In genomic region chr2:227462972-227463931, GRCh38 we compare ENCODE assay signal across 10 cellular contexts. TPM values are rescaled to one million over a fixed set of nuclear protein-coding genes. Genes with fewer than 3 reads are reported as not detected.
DNase-seq lines count a peak whose midpoint lies in the region; ATAC-seq and TF ChIP-seq lines count a peak whose summit lies in the region.
"Had no signal": no experiment of that assay in that cellular context is flagged by ENCODE, and none has a peak within 500 bp of the region (broad histone marks: within the 10 kb centered on the region; RNA-seq: fewer than 3 reads in every experiment).

No MANE protein-coding gene starts in this region.

- no peaks in the 10 kb centered on the region for H3K36me3 ChIP-seq in stomach
- H3K36me3 ChIP-seq: thoracic aorta had no signal

- TF ChIP-seq CTCF in stomach (IDR thresholded peaks at IDR 0.05): no peak

- peak overlapping the region; percentile 91 for H3K27ac Mint-ChIP-seq in activated T-helper 17 cell treated with anti-CD3 and anti-CD28 coated beads, Interleukin-2, amount 50 U/mL, for 72 hours

- 82 to 89% (median 84%) methylated on average over 13 of the region's 13 CpGs for WGBS in stomach, 5 donors

- H3K27me3 Mint-ChIP-seq in activated T-helper 17 cell treated with anti-CD3 and anti-CD28 coated beads, Interleukin-2, amount 50 U/mL, for 72 hours: no peaks in the 10 kb centered on the region

- peak overlapping the region; percentile 82 for H3K4me3 Mint-ChIP-seq in activated T-helper 17 cell treated with anti-CD3 and anti-CD28 coated beads, Interleukin-2, amount 50 U/mL, for 72 hours

- H3K36me3 Mint-ChIP-seq in activated T-helper 17 cell treated with anti-CD3 and anti-CD28 coated beads, Interleukin-2, amount 50 U/mL, for 72 hours (ENCODE audit: low read depth): no peaks in the 10 kb centered on the region

- H3K4me3 ChIP-seq in stomach: no peak overlapping the region
- H3K4me3 ChIP-seq: skin epidermis, thoracic aorta had no signal

- peak overlapping the region in 2 of 5 donors; percentile 59 to 63 for H3K27ac ChIP-seq in stomach
- H3K27ac ChIP-seq: thoracic aorta had no signal

- peak; percentile 36 for ATAC-seq in GM18909 (IDR thresholded peaks at IDR 0.05; ENCODE audit: poor library complexity, unreplicated experiment)
- peak; percentile 36 for ATAC-seq in HG02970 (IDR thresholded peaks at IDR 0.05; ENCODE audit: low FRiP score, unreplicated experiment)
- ATAC-seq in activated T-helper 17 cell treated with anti-CD3 and anti-CD28 coated beads, Interleukin-2, amount 50 U/mL, for 72 hours (replicated peaks): peak; percentile 55
- no peak for ATAC-seq in GM18520 (IDR thresholded peaks at IDR 0.05; ENCODE audit: unreplicated experiment)

- intact Hi-C loops in stomach (cut with DNase I; ENCODE audit: low total_unique reads): no loop called here

- no peaks in the 10 kb centered on the region for H3K9me3 ChIP-seq in stomach
- H3K9me3 ChIP-seq: thoracic aorta had no signal

- TF ChIP-seq POLR2A in stomach (IDR thresholded peaks at IDR 0.05): no peak

- DNase-seq in Ammon's horn (ENCODE audit: low spot score) (peak; percentile 15), EL (no peak), stomach (no peak), NCI-H524 (lab: John Stamatoyannopoulos, UW) (no peak)

- no peaks in the 10 kb centered on the region for H3K9me3 Mint-ChIP-seq in activated T-helper 17 cell treated with anti-CD3 and anti-CD28 coated beads, Interleukin-2, amount 50 U/mL, for 72 hours

- H3K4me1 ChIP-seq in stomach: peaks cover 12 to 54% (median 26%) of the 10 kb centered on the region in 4 donors

- TF ChIP-seq EP300 in stomach (IDR thresholded peaks at IDR 0.05): no peak

- H3K27me3 ChIP-seq in stomach: no peaks in the 10 kb centered on the region

- peaks cover 63% of the 10 kb centered on the region for H3K4me1 Mint-ChIP-seq in activated T-helper 17 cell treated with anti-CD3 and anti-CD28 coated beads, Interleukin-2, amount 50 U/mL, for 72 hours

RNA-seq across cellular contexts. Expression of gene AGFG1, which starts 8.7 kb away (rescaled TPM):
- total RNA-seq in activated T-helper 17 cell treated with anti-CD3 and anti-CD28 coated beads, Interleukin-2, amount 50 U/mL, for 72 hours: 10 to 100 TPM; 68.7 to 79.8 TPM
- 100 to 1,000 TPM in 1 of 5 donors, 10 to 100 TPM in 4; 16.1 to 119 (median 38.1) TPM for total RNA-seq in stomach
- 10 to 100 TPM; 17.8 to 37.0 (median 34.5) TPM for polyA plus RNA-seq in stomach
